In genomic region chr7:25832456-25832855, GRCh38 we compare ENCODE assay signal across 14 cellular contexts.
DNase-seq lines count a peak whose midpoint lies in the region; ATAC-seq, FAIRE-seq and TF ChIP-seq lines count a peak whose summit lies in the region.
"Had no signal": no experiment of that assay in that cellular context is flagged by ENCODE, and none has a peak within 500 bp of the region (broad histone marks: within the 10 kb centered on the region; RNA-seq: fewer than 3 reads in every experiment).

No MANE protein-coding gene starts in this region.

- H3K4me2 ChIP-seq in astrocyte (ENCODE audit: low read length): peak overlapping the region; percentile 28

- DNase-seq in astrocyte (ENCODE audit: low read depth): no peak
- no peak for DNase-seq in heart left ventricle
- peak; percentile 84 for DNase-seq in superior temporal gyrus (ENCODE audit: extremely low spot score)
- no peak for DNase-seq in NCI-H1694 treated with DMSO at 0.1 percent for 48 hours (lab: John Stamatoyannopoulos, UW)
- DNase-seq in lower leg skin (ENCODE audit: low spot score in 2 of 2): no peak
- DNase-seq in HTR-8/SVneo (ENCODE audit: insufficient read length, low spot score): no peak
- DNase-seq: activated effector memory CD4-positive, alpha-beta T cell treated with Interleukin-2 at 50 U/mL for 16 hours; T-helper 2 cell had no signal

- intact Hi-C loops in heart left ventricle (cut with DNase I): no loop called here
- intact Hi-C loops in lower leg skin (cut with DNase I; ENCODE audit: low total_unique reads): no loop called here

- no peak overlapping the region for H3K27ac Mint-ChIP-seq in astrocyte (ENCODE audit: unreplicated experiment)
- H3K27ac Mint-ChIP-seq in nephron: peak overlapping the region; percentile 35 to 81 (median 76)
- H3K27ac Mint-ChIP-seq: IgD-negative memory B cell; stimulated activated memory B cell treated with anti-CD40 and anti-IgM and Interleukin-4, amounts not matched to agents 10 μg/mL and 1 μg/mL and 100 μg/mL, for 72 hours had no signal

- H3K4me1 Mint-ChIP-seq in astrocyte (ENCODE audit: low read depth, unreplicated experiment) (peaks cover 43% of the 10 kb centered on the region), nephron (peaks cover 50% of the 10 kb centered on the region)
- H3K4me1 Mint-ChIP-seq: stimulated activated memory B cell treated with anti-CD40 and anti-IgM and Interleukin-4, amounts not matched to agents 10 μg/mL and 1 μg/mL and 100 μg/mL, for 72 hours had no signal

- H3K9me3 Mint-ChIP-seq in astrocyte (ENCODE audit: unreplicated experiment) (peaks cover 3% of the 10 kb centered on the region), nephron (no peaks in the 10 kb centered on the region)
- H3K9me3 Mint-ChIP-seq: stimulated activated memory B cell treated with anti-CD40 and anti-IgM and Interleukin-4, amounts not matched to agents 10 μg/mL and 1 μg/mL and 100 μg/mL, for 72 hours had no signal

- no peaks in the 10 kb centered on the region for H4K20me1 ChIP-seq in astrocyte (ENCODE audit: insufficient read depth, low read length)

- H3K9ac ChIP-seq in astrocyte (ENCODE audit: low read length): no peak overlapping the region

- H3K27ac ChIP-seq in astrocyte (ENCODE audit: low read depth, low read length) (no peak overlapping the region), heart left ventricle (peak overlapping the region in 9 of 12 donors; percentile 0 to 87 (median 43))

- FAIRE-seq in astrocyte (lab: Jason Lieb, UNC): no peak
- no peak for FAIRE-seq in HTR-8/SVneo (lab: Jason Lieb, UNC)
- FAIRE-seq: GM18507 had no signal

- H3K4me3 Mint-ChIP-seq in astrocyte (ENCODE audit: unreplicated experiment) (no peak overlapping the region), nephron (no peak overlapping the region)
- H3K4me3 Mint-ChIP-seq: IgD-negative memory B cell; stimulated activated memory B cell treated with anti-CD40 and anti-IgM and Interleukin-4, amounts not matched to agents 10 μg/mL and 1 μg/mL and 100 μg/mL, for 72 hours had no signal

- H3K4me3 ChIP-seq in astrocyte (ENCODE audit: insufficient read depth, low read depth, low read length) (no peak overlapping the region), heart left ventricle (no peak overlapping the region), lower leg skin (ENCODE audit: low read depth, poor library complexity, severe bottlenecking) (no peak overlapping the region)
- H3K4me3 ChIP-seq: skin epidermis had no signal

- TF ChIP-seq POLR2A in heart left ventricle (IDR thresholded peaks at IDR 0.05): no peak
- TF ChIP-seq POLR2A in lower leg skin (IDR thresholded peaks at IDR 0.05): no peak

- H3K27me3 Mint-ChIP-seq in astrocyte (ENCODE audit: low read depth, unreplicated experiment) (no peaks in the 10 kb centered on the region), nephron (ENCODE audit: low read depth) (no peaks in the 10 kb centered on the region)

- H3K79me2 ChIP-seq in astrocyte (ENCODE audit: insufficient read depth, low read length): no peaks in the 10 kb centered on the region

- H3K27me3 ChIP-seq in astrocyte (ENCODE audit: insufficient read depth, low read length): no peaks in the 10 kb centered on the region
- no peaks in the 10 kb centered on the region for H3K27me3 ChIP-seq in heart left ventricle

- no peaks in the 10 kb centered on the region for H3K36me3 Mint-ChIP-seq in astrocyte (ENCODE audit: low read depth, unreplicated experiment)
- H3K36me3 Mint-ChIP-seq in nephron (ENCODE audit: low read depth): peaks cover 4% of the 10 kb centered on the region
- H3K36me3 Mint-ChIP-seq: IgD-negative memory B cell; stimulated activated memory B cell treated with anti-CD40 and anti-IgM and Interleukin-4, amounts not matched to agents 10 μg/mL and 1 μg/mL and 100 μg/mL, for 72 hours had no signal

- H3K36me3 ChIP-seq in astrocyte (ENCODE audit: insufficient read depth, low read length) (no peaks in the 10 kb centered on the region), heart left ventricle (no peaks in the 10 kb centered on the region)

- H3K9me3 ChIP-seq in astrocyte (ENCODE audit: insufficient read depth, low read depth, low read length) (no peaks in the 10 kb centered on the region), heart left ventricle (peaks cover 0 to 1% (median 0%) of the 10 kb centered on the region in 12 donors)

- H3K4me1 ChIP-seq in astrocyte (ENCODE audit: insufficient read depth, low read length) (no peaks in the 10 kb centered on the region), heart left ventricle (peaks cover 0 to 12% (median 3%) of the 10 kb centered on the region in 12 donors)

- ATAC-seq in heart left ventricle: peak in 3 of 4 donors; percentile 41 to 69 (median 53)
- no peak for ATAC-seq in HG03439 (IDR thresholded peaks at IDR 0.05; ENCODE audit: unreplicated experiment)
- ATAC-seq: stimulated activated memory B cell treated with anti-CD40 and anti-IgM and Interleukin-4, amounts not matched to agents 10 μg/mL and 1 μg/mL and 100 μg/mL, for 72 hours had no signal

- no peak overlapping the region for H2AFZ ChIP-seq in astrocyte (ENCODE audit: low read depth, low read length)

- no peak for TF ChIP-seq CTCF in astrocyte (IDR thresholded peaks at IDR 0.05; ENCODE audit: insufficient read depth, low read depth, low read length)
- TF ChIP-seq CTCF in heart left ventricle (IDR thresholded peaks at IDR 0.05): no peak
- no peak for TF ChIP-seq CTCF in nephron (IDR thresholded peaks at IDR 0.05; ENCODE audit: unreplicated experiment in 3 of 3)
- no peak for TF ChIP-seq CTCF in lower leg skin (IDR thresholded peaks at IDR 0.05)

- WGBS in heart left ventricle, 4 donors: 48 to 57% (median 50%) methylated on average over 7 of the region's 7 CpGs
- 76 to 81% methylated on average over 7 of the region's 7 CpGs for WGBS in lower leg skin, 2 donors
